1 cellular context compared by ENCODE assay signal in the genomic region with DNA sequence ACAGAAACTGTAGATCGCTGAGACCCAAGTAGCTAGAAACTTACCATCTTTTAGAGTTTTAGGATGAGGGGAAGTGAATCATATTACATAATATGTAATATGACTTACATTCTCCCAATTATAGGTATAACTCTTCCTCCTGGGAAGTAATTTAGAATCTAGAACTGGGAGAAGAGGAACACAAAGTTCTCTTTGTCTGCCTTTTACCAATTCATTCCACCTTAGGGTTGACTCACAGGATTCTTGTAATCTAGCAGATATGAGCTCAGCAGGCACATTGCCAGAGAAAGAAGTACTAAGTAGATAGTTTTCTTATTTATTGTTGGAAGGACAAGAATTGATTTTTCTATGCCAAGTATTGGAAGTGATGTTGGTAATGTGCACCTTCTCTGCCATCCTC.
TF ChIP-seq lines count a peak whose summit lies in the region.

No MANE protein-coding gene starts in this region.

TF ChIP-seq in IMR-90, 13 proteins besides CTCF, POLR2A, EP300 and RAD21 (continued from another document):
- TF ChIP-seq BHLHE40 (IDR thresholded peaks at IDR 0.05; ENCODE audit: low read depth, low read length) (no peak), CEBPB (IDR thresholded peaks at IDR 0.05; ENCODE audit: low read depth, low read length) (no peak)
